ENCODE assay signal across 16 cellular contexts in genomic region chr10:34996843-34997242, GRCh38.
DNase-seq lines count a peak whose midpoint lies in the region; ATAC-seq, FAIRE-seq and TF ChIP-seq lines count a peak whose summit lies in the region.
"Had no signal": no experiment of that assay in that cellular context is flagged by ENCODE, and none has a peak within 500 bp of the region (broad histone marks: within the 10 kb centered on the region; RNA-seq: fewer than 3 reads in every experiment).

No MANE protein-coding gene starts in this region.

- H3K9me3 Mint-ChIP-seq in activated CD4-positive, alpha-beta T cell treated with anti-CD3 and anti-CD28 coated beads, Interleukin-2, amount 10 ng/mL, durations not matched to agents 24 days and 14 days = no peaks in the 10 kb centered on the region
- H3K9me3 Mint-ChIP-seq: activated naive CD8-positive, alpha-beta T cell treated with anti-CD3 and anti-CD28 coated beads, Interleukin-2, amount 10 ng/mL, durations not matched to agents 7 days and 5 days had no signal

- H2BK15ac ChIP-seq in H1 (ENCODE audit: low read length) = no peak overlapping the region

- H3K9ac ChIP-seq in H1 (replicated peaks in 1 of 4; ENCODE audit: extremely low read depth in 1 of 4, low read depth in 3 of 4, low read length in 3 of 4) (no peak overlapping the region), kidney (ENCODE audit: low read length in 2 of 2) (no peak overlapping the region)

- H3K36me3 ChIP-seq in H1 (ENCODE audit: control insufficient read depth in 2 of 4, insufficient read depth in 4 of 4, low read length in 3 of 4) (no peaks in the 10 kb centered on the region), kidney (ENCODE audit: control insufficient read depth in 1 of 2, insufficient read depth in 2 of 2, low read length in 2 of 2) (no peaks in the 10 kb centered on the region)

- TF ChIP-seq CTCF in H1 (IDR thresholded peaks at IDR 0.05; ENCODE audit: control extremely low read depth in 1 of 3, insufficient read depth in 1 of 3, low read depth in 1 of 3, low read length in 3 of 3) = no peak
- no peak for TF ChIP-seq CTCF in kidney (IDR thresholded peaks at IDR 0.05; ENCODE audit: borderline replicate concordance, extremely low read depth, insufficient read depth)

- FAIRE-seq in H1 (lab: Jason Lieb, UNC) = no peak
- no peak for FAIRE-seq in kidney (lab: Jason Lieb, UNC)
- FAIRE-seq: small intestine had no signal

- H2BK20ac ChIP-seq in H1 (ENCODE audit: low read length) = no peak overlapping the region

- no peak overlapping the region for H3K18ac ChIP-seq in H1 (ENCODE audit: extremely low read depth, low read length)

- H3K79me1 ChIP-seq in H1 (ENCODE audit: low read depth, low read length) = no peaks in the 10 kb centered on the region

- no peak overlapping the region for H4K91ac ChIP-seq in H1 (replicated peaks; ENCODE audit: insufficient read length, low read length)

- no peaks in the 10 kb centered on the region for H3K27me3 Mint-ChIP-seq in activated CD4-positive, alpha-beta T cell treated with anti-CD3 and anti-CD28 coated beads, Interleukin-2, amount 10 ng/mL, durations not matched to agents 24 days and 14 days
- H3K27me3 Mint-ChIP-seq: activated naive CD8-positive, alpha-beta T cell treated with anti-CD3 and anti-CD28 coated beads, Interleukin-2, amount 10 ng/mL, durations not matched to agents 7 days and 5 days had no signal

- H3K56ac ChIP-seq in H1 (replicated peaks; ENCODE audit: insufficient read length, low read depth, low read length) = no peak overlapping the region

- no peaks in the 10 kb centered on the region for H4K20me1 ChIP-seq in H1 (replicated peaks in 1 of 2; ENCODE audit: control insufficient read depth in 1 of 2, insufficient read depth in 2 of 2, low read length in 2 of 2)

- H3K4ac ChIP-seq in H1 (replicated peaks; ENCODE audit: insufficient read length, low read depth, low read length) = no peak overlapping the region

- no peaks in the 10 kb centered on the region for H3K79me2 ChIP-seq in H1 (ENCODE audit: control insufficient read depth in 1 of 2, insufficient read depth in 2 of 2, low read length in 2 of 2)

- CTCF ChIA-PET in H1 (lab: Charles Lee; ENCODE audit: partially characterized antibody) = interaction anchor here (2.0 to 5.2 kb wide), 4 partner anchors 11 to 40 kb away, joined by 8 to 35 read pairs (median 22); no protein-coding TSS in a partner anchor

- no peak overlapping the region for H2BK5ac ChIP-seq in H1 (ENCODE audit: low read depth, low read length)

- H3K36me3 Mint-ChIP-seq in activated CD4-positive, alpha-beta T cell treated with anti-CD3 and anti-CD28 coated beads, Interleukin-2, amount 10 ng/mL, durations not matched to agents 24 days and 14 days (ENCODE audit: low read depth) = no peaks in the 10 kb centered on the region
- H3K36me3 Mint-ChIP-seq: activated naive CD8-positive, alpha-beta T cell treated with anti-CD3 and anti-CD28 coated beads, Interleukin-2, amount 10 ng/mL, durations not matched to agents 7 days and 5 days had no signal

- H3K23me2 ChIP-seq in H1 (ENCODE audit: low read depth, low read length) = no peaks in the 10 kb centered on the region; the same call in 1 of the 2 replicates

- WGBS in H1 (ENCODE audit: extremely low coverage in 1 of 2, insufficient coverage in 1 of 2, insufficient read length in 1 of 2, insufficient replicate concordance in 2 of 2, low coverage in 1 of 2, low lambda C conversion rate in 2 of 2, missing lambda C conversion rate in 1 of 2), 2 experiments = 82% methylated on average over 6 of the region's 6 CpGs; no CpG with 5 or more reads in 1 of the 2 experiments

- DNase-seq in activated CD4-positive, alpha-beta T cell treated with anti-CD3 and anti-CD28 coated beads, Interleukin-2, amount 10 ng/mL, durations not matched to agents 24 days and 14 days = no peak
- DNase-seq in activated CD4-positive, alpha-beta T cell treated with anti-CD3 and anti-CD28 coated beads, Interleukin-2, amount 50 U/mL, for 4 hours = no peak
- DNase-seq in NOMO-1 treated with DMSO at 0.1 percent for 48 hours (lab: John Stamatoyannopoulos, UW; ENCODE audit: unreplicated experiment) (peak; percentile 94), H1 (ENCODE audit: low read depth in 1 of 2, low spot score in 2 of 2) (no peak), renal cortical epithelial cell (ENCODE audit: low read depth) (peak; percentile 38), HUDEP-2 (lab: John Stamatoyannopoulos, UW; ENCODE audit: unreplicated experiment in 76 of 76) (no peak), kidney (no peak)
- DNase-seq: activated CD4-positive, alpha-beta T cell treated with anti-CD3 and anti-CD28 coated beads, Interleukin-2, amount 50 U/mL, for 48 hours; activated naive CD8-positive, alpha-beta T cell treated with anti-CD3 and anti-CD28 coated beads, Interleukin-2, amount 10 ng/mL, durations not matched to agents 7 days and 5 days; effector CD4-positive, alpha-beta T cell; Karpas-422; small intestine; stimulated activated CD8-positive, alpha-beta memory T cell treated with anti-CD3 and anti-CD28 coated beads, Interleukin-4, amount 100 ng/mL, for 48 hours had no signal

- no peak overlapping the region for H2BK12ac ChIP-seq in H1 (ENCODE audit: low read depth, low read length)

- H3K27ac Mint-ChIP-seq in activated CD4-positive, alpha-beta T cell treated with anti-CD3 and anti-CD28 coated beads, Interleukin-2, amount 10 ng/mL, durations not matched to agents 24 days and 14 days = peak overlapping the region; percentile 71
- H3K27ac Mint-ChIP-seq: activated naive CD8-positive, alpha-beta T cell treated with anti-CD3 and anti-CD28 coated beads, Interleukin-2, amount 10 ng/mL, durations not matched to agents 7 days and 5 days had no signal

- POLR2A ChIA-PET in H1 (lab: Charles Lee; ENCODE audit: partially characterized antibody) = no interaction called here

- H2AFZ ChIP-seq in H1 (ENCODE audit: low read length) = no peak overlapping the region

- peak overlapping the region; percentile 59; the same call in 1 of the 2 replicates for H2AK5ac ChIP-seq in H1 (ENCODE audit: low read depth, low read length)

- no peak overlapping the region for H3K27ac ChIP-seq in H1 (ENCODE audit: low read depth, low read length)
- H3K27ac ChIP-seq in kidney (ENCODE audit: low read depth in 2 of 2, low read length in 2 of 2) = no peak overlapping the region
- H3K27ac ChIP-seq: 22Rv1 had no signal

- H3K4me3 ChIP-seq in H1 (ENCODE audit: extremely low read depth in 1 of 4, insufficient read depth in 2 of 4, low read depth in 3 of 4, low read length in 4 of 4) = no peak overlapping the region
- no peak overlapping the region for H3K4me3 ChIP-seq in kidney (ENCODE audit: low read length in 2 of 2)

- H3K9me3 ChIP-seq in H1 (ENCODE audit: insufficient read depth in 2 of 2, low read depth in 1 of 2, low read length in 1 of 2) (no peaks in the 10 kb centered on the region), kidney (ENCODE audit: control insufficient read depth in 1 of 2, low read length in 2 of 2) (no peaks in the 10 kb centered on the region)

- no peak for TF ChIP-seq POLR2A in H1 (IDR thresholded peaks at IDR 0.05; ENCODE audit: control extremely low read depth in 1 of 2, low read depth in 2 of 2, low read length in 2 of 2)

- intact Hi-C loops in activated CD4-positive, alpha-beta T cell treated with anti-CD3 and anti-CD28 coated beads, Interleukin-2, amount 10 ng/mL, durations not matched to agents 24 days and 14 days (cut with micrococcal nuclease) = no loop called here
- intact Hi-C loops in kidney (cut with DNase I) = no loop called here

- ATAC-seq in HG02642 (IDR thresholded peaks at IDR 0.05; ENCODE audit: poor library complexity, unreplicated experiment) = no peak
- ATAC-seq: SK-N-SH treated with all-trans-retinoic acid at 6 μM for 48 hours had no signal

- no peak overlapping the region for H4K5ac ChIP-seq in H1 (ENCODE audit: insufficient read length, low read depth, low read length)

- no peak overlapping the region for H3K4me2 ChIP-seq in H1 (ENCODE audit: insufficient read depth in 1 of 2, low read depth in 2 of 2, low read length in 2 of 2)

- H3K27me3 ChIP-seq in H1 (replicated peaks in 1 of 4; ENCODE audit: control insufficient read depth in 3 of 4, extremely low read depth in 1 of 4, insufficient read depth in 3 of 4, low read length in 3 of 4) = no peaks in the 10 kb centered on the region; a peak in 1 of 7 replicates

- no peak for TF ChIP-seq EP300 in H1 (IDR thresholded peaks at IDR 0.05; ENCODE audit: borderline replicate concordance in 1 of 2, low read depth in 2 of 2, low read length in 2 of 2)

- H3K14ac ChIP-seq in H1 (ENCODE audit: insufficient read length) = no peak overlapping the region

- H3K4me3 Mint-ChIP-seq in activated CD4-positive, alpha-beta T cell treated with anti-CD3 and anti-CD28 coated beads, Interleukin-2, amount 10 ng/mL, durations not matched to agents 24 days and 14 days = no peak overlapping the region
- H3K4me3 Mint-ChIP-seq: activated naive CD8-positive, alpha-beta T cell treated with anti-CD3 and anti-CD28 coated beads, Interleukin-2, amount 10 ng/mL, durations not matched to agents 7 days and 5 days had no signal

- no peak overlapping the region for H3K23ac ChIP-seq in H1 (ENCODE audit: insufficient read length)

- H2BK120ac ChIP-seq in H1 (replicated peaks; ENCODE audit: low read depth, low read length) = no peak overlapping the region

- peaks cover 18% of the 10 kb centered on the region for H3K4me1 Mint-ChIP-seq in activated CD4-positive, alpha-beta T cell treated with anti-CD3 and anti-CD28 coated beads, Interleukin-2, amount 10 ng/mL, durations not matched to agents 24 days and 14 days

- no peak for TF ChIP-seq RAD21 in H1 (IDR thresholded peaks at IDR 0.05 in 1 of 2, conservative IDR thresholded peaks at IDR 0.05 in 1 of 2; ENCODE audit: low read depth in 2 of 2, low read length in 2 of 2)

- H4K8ac ChIP-seq in H1 (ENCODE audit: extremely low read depth, insufficient read depth, low read length) = no peak overlapping the region

- H3K4me1 ChIP-seq in H1 (replicated peaks in 1 of 4; ENCODE audit: control insufficient read depth in 3 of 4, insufficient read depth in 4 of 4, low read length in 3 of 4) = peaks cover 2 to 10% (median 5%) of the 10 kb centered on the region in 4 experiments; a peak in 4 of 7 replicates
- H3K4me1 ChIP-seq in kidney (ENCODE audit: control insufficient read depth in 1 of 2, insufficient read depth in 1 of 2, low read depth in 1 of 2, low read length in 2 of 2) = no peaks in the 10 kb centered on the region

TF ChIP-seq in H1, 55 proteins besides CTCF, POLR2A, EP300 and RAD21 (continues in another document):
- TF ChIP-seq KDM5A (IDR thresholded peaks at IDR 0.05; ENCODE audit: low read length) (no peak), TEAD4 (IDR thresholded peaks at IDR 0.05; ENCODE audit: low read depth, low read length) (no peak), CHD1 (IDR thresholded peaks at IDR 0.05; ENCODE audit: low read depth, low read length) (no peak), E2F6 (IDR thresholded peaks at IDR 0.05) (peak; percentile 41; the same call in 1 of the 2 replicates)

Comparison
In these comparisons a context has a peak if more than half of its experiments do, and no peak if none do; other contexts are left out.
1. DNase-seq: peak in NOMO-1 treated with DMSO at 0.1 percent for 48 hours (single experiment) and renal cortical epithelial cell (single experiment); none in activated CD4-positive, alpha-beta T cell treated with anti-CD3 and anti-CD28 coated beads, Interleukin-2, amount 10 ng/mL, durations not matched to agents 24 days and 14 days (single experiment), activated CD4-positive, alpha-beta T cell treated with anti-CD3 and anti-CD28 coated beads, Interleukin-2, amount 50 U/mL, for 4 hours (0 of 2), H1 (0 of 2), HUDEP-2 (0 of 76) and kidney (single experiment).